ENCODE assay signal across 17 cellular contexts in genomic region chr12:29700761-29701481, GRCh38.
A peak's percentile ranks its signal among the peaks of the same experiment; 100 is the strongest.
DNase-seq lines count a peak whose midpoint lies in the region; ATAC-seq and TF ChIP-seq lines count a peak whose summit lies in the region.
"Had no signal": no experiment of that assay in that cellular context is flagged by ENCODE, and none has a peak within 500 bp of the region (broad histone marks: within the 10 kb centered on the region; RNA-seq: fewer than 3 reads in every experiment).

No MANE protein-coding gene starts in this region.

- H2AFZ ChIP-seq in mesenchymal stem cell (ENCODE audit: low read depth, low read length): no peak overlapping the region

- no peak overlapping the region for H3K27ac Mint-ChIP-seq in Caco-2 (ENCODE audit: unreplicated experiment)
- H3K27ac Mint-ChIP-seq in CD8-positive, alpha-beta T cell: no peak overlapping the region

- POLR2A ChIA-PET in Caco-2 (lab: Charles Lee): no interaction called here
- POLR2A ChIA-PET in CD8-positive, alpha-beta T cell (lab: Charles Lee): no interaction called here

- H2BK120ac ChIP-seq in mesenchymal stem cell (ENCODE audit: low read depth, low read length): no peak overlapping the region

- H3K9me3 ChIP-seq in left ventricle myocardium inferior (replicated peaks) (no peaks in the 10 kb centered on the region), heart right ventricle (no peaks in the 10 kb centered on the region), mesenchymal stem cell (ENCODE audit: control insufficient read depth, low read length) (no peaks in the 10 kb centered on the region), Caco-2 (no peaks in the 10 kb centered on the region)
- H3K9me3 ChIP-seq in CD8-positive, alpha-beta T cell (ENCODE audit: low read length): no peaks in the 10 kb centered on the region
- H3K9me3 ChIP-seq: Peyer's patch, SJSA1 had no signal

- H3K4me1 ChIP-seq in left ventricle myocardium inferior (peaks cover 17% of the 10 kb centered on the region), heart right ventricle (peaks cover 0 to 18% (median 5%) of the 10 kb centered on the region in 9 donors), mesenchymal stem cell (ENCODE audit: control insufficient read depth, insufficient read depth, low read depth, low read length) (peaks cover 3% of the 10 kb centered on the region), Caco-2 (no peaks in the 10 kb centered on the region)
- H3K4me1 ChIP-seq in CD8-positive, alpha-beta T cell (ENCODE audit: insufficient read depth, low read length): no peaks in the 10 kb centered on the region
- H3K4me1 ChIP-seq: Peyer's patch, SJSA1 had no signal

- no peak overlapping the region for H3K4me2 ChIP-seq in mesenchymal stem cell (ENCODE audit: low read length, poor library complexity, severe bottlenecking)

- intact Hi-C loops in left ventricle myocardium inferior (cut with micrococcal nuclease): no loop called here
- intact Hi-C loops in heart right ventricle (cut with DNase I): no loop called here
- intact Hi-C loops in Caco-2 (cut with micrococcal nuclease; ENCODE audit: unreplicated experiment): loop anchor here (10.0 kb wide), 1 partner anchor 146 kb away; no protein-coding TSS in a partner anchor
- intact Hi-C loops in CD8-positive, alpha-beta T cell (cut with DNase I, micrococcal nuclease): no loop called here

- no peak overlapping the region for H2BK15ac ChIP-seq in mesenchymal stem cell (ENCODE audit: low read depth, poor library complexity, severe bottlenecking)

- H3K9me3 Mint-ChIP-seq in Caco-2 (ENCODE audit: unreplicated experiment): no peaks in the 10 kb centered on the region
- no peaks in the 10 kb centered on the region for H3K9me3 Mint-ChIP-seq in CD8-positive, alpha-beta T cell

- no TSS peak for BruUV-seq in Caco-2 (replicated peaks; lab: Mats Ljungman, UMichigan)

- DNase-seq in left ventricle myocardium inferior (no peak), heart right ventricle (no peak), cardiac fibroblast (ENCODE audit: low read depth in 2 of 2) (peak; percentile 31 to 56), mesenchymal stem cell (no peak), NCI-H2081 treated with DMSO at 0.1 percent for 48 hours (lab: John Stamatoyannopoulos, UW) (no peak), SW480 (ENCODE audit: low spot score) (no peak), Caco-2 (no peak)
- DNase-seq in CD8-positive, alpha-beta T cell: no peak
- DNase-seq: CD8-positive, alpha-beta memory T cell; DMS79; NCI-H1436; NCI-H1930; NCI-H2171; NCI-H526 treated with DMSO at 0.1 percent for 48 hours; NK-92 treated with Interleukin-12 subunit alpha and Interleukin-12 subunit beta, amount 100 ng/mL, for 24 hours; Peyer's patch had no signal

- TF ChIP-seq CTCF in left ventricle myocardium inferior (IDR thresholded peaks at IDR 0.05; ENCODE audit: borderline replicate concordance) (no peak), heart right ventricle (IDR thresholded peaks at IDR 0.05) (no peak), cardiac fibroblast (IDR thresholded peaks at IDR 0.05; ENCODE audit: low read depth, low read length) (no peak), Caco-2 (IDR thresholded peaks at IDR 0.05; ENCODE audit: insufficient read depth in 1 of 2, low read depth in 1 of 2, low read length in 1 of 2, severe bottlenecking in 1 of 2, unreplicated experiment in 1 of 2) (no peak)
- TF ChIP-seq CTCF in CD8-positive, alpha-beta T cell (IDR thresholded peaks at IDR 0.05): no peak

- no peak overlapping the region for H2AK5ac ChIP-seq in mesenchymal stem cell (ENCODE audit: low read length, severe bottlenecking)

- H3K79me1 ChIP-seq in mesenchymal stem cell (replicated peaks; ENCODE audit: low read length, poor library complexity, severe bottlenecking): no peaks in the 10 kb centered on the region

- H3K18ac ChIP-seq in mesenchymal stem cell (ENCODE audit: low read depth in 1 of 2, low read length in 2 of 2): peak overlapping the region; percentile 3 to 54

- H3K14ac ChIP-seq in mesenchymal stem cell (ENCODE audit: low read length in 2 of 2): no peak overlapping the region

- H3K27ac ChIP-seq in left ventricle myocardium inferior (replicated peaks): peak overlapping the region; percentile 17
- no peak overlapping the region for H3K27ac ChIP-seq in heart right ventricle
- H3K27ac ChIP-seq in mesenchymal stem cell (ENCODE audit: low read length, poor library complexity, severe bottlenecking): no peak overlapping the region
- H3K27ac ChIP-seq in CD8-positive, alpha-beta T cell (ENCODE audit: low read depth, low read length): no peak overlapping the region
- H3K27ac ChIP-seq: Peyer's patch, SJSA1 had no signal

- H3K36me3 Mint-ChIP-seq in Caco-2 (ENCODE audit: insufficient read depth, unreplicated experiment): no peaks in the 10 kb centered on the region
- no peaks in the 10 kb centered on the region for H3K36me3 Mint-ChIP-seq in CD8-positive, alpha-beta T cell
- H3K36me3 Mint-ChIP-seq: CD8-positive, alpha-beta memory T cell had no signal

- H3K36me3 ChIP-seq in left ventricle myocardium inferior (no peaks in the 10 kb centered on the region), heart right ventricle (peaks cover 0 to 19% (median 0%) of the 10 kb centered on the region in 9 donors), mesenchymal stem cell (ENCODE audit: control insufficient read depth in 1 of 2, insufficient read depth in 2 of 2, low read depth in 1 of 2, low read length in 2 of 2) (peaks cover 0 to 14% of the 10 kb centered on the region in 2 experiments), Caco-2 (ENCODE audit: control insufficient read depth, insufficient read depth, low read length) (no peaks in the 10 kb centered on the region)
- no peaks in the 10 kb centered on the region for H3K36me3 ChIP-seq in CD8-positive, alpha-beta T cell (ENCODE audit: insufficient read depth, low read length)
- H3K36me3 ChIP-seq: Peyer's patch, SJSA1 had no signal

- no peak for ATAC-seq in heart right ventricle
- ATAC-seq in CD8-positive, alpha-beta T cell: no peak

- no peak overlapping the region for H4K91ac ChIP-seq in mesenchymal stem cell (ENCODE audit: low read length)

- CTCF ChIA-PET in Caco-2 (lab: Charles Lee): no interaction called here
- CTCF ChIA-PET in CD8-positive, alpha-beta T cell (lab: Charles Lee): no interaction called here

- no peak overlapping the region for H3K4me3 Mint-ChIP-seq in Caco-2 (ENCODE audit: unreplicated experiment)
- H3K4me3 Mint-ChIP-seq in CD8-positive, alpha-beta T cell: no peak overlapping the region
- H3K4me3 Mint-ChIP-seq: CD8-positive, alpha-beta memory T cell had no signal

- peaks cover 9% of the 10 kb centered on the region for H3K27me3 Mint-ChIP-seq in Caco-2 (ENCODE audit: insufficient read depth, unreplicated experiment)
- H3K27me3 Mint-ChIP-seq in CD8-positive, alpha-beta T cell (ENCODE audit: low read depth): no peaks in the 10 kb centered on the region

- H3K4me3 ChIP-seq in left ventricle myocardium inferior (no peak overlapping the region), heart right ventricle (no peak overlapping the region), cardiac fibroblast (replicated peaks in 1 of 2; ENCODE audit: low read depth in 2 of 2, low read length in 2 of 2) (no peak overlapping the region), mesenchymal stem cell (ENCODE audit: insufficient read depth in 1 of 2, low read depth in 1 of 2, low read length in 2 of 2) (no peak overlapping the region), Caco-2 (ENCODE audit: low read depth, low read length) (no peak overlapping the region)
- H3K4me3 ChIP-seq in CD8-positive, alpha-beta T cell (ENCODE audit: low read depth, low read length): no peak overlapping the region
- H3K4me3 ChIP-seq: Peyer's patch, SJSA1 had no signal

- no peak overlapping the region for H3K9ac ChIP-seq in mesenchymal stem cell (ENCODE audit: low read length)

- no peak overlapping the region for H2BK5ac ChIP-seq in mesenchymal stem cell (ENCODE audit: low read depth, low read length, poor library complexity, severe bottlenecking)

- no peaks in the 10 kb centered on the region for H3K4me1 Mint-ChIP-seq in Caco-2 (ENCODE audit: low read depth, unreplicated experiment)
- H3K4me1 Mint-ChIP-seq in CD8-positive, alpha-beta T cell (ENCODE audit: low read depth): no peaks in the 10 kb centered on the region
- H3K4me1 Mint-ChIP-seq: CD8-positive, alpha-beta memory T cell had no signal

- H4K8ac ChIP-seq in mesenchymal stem cell (ENCODE audit: low read length): no peak overlapping the region

- H3K27me3 ChIP-seq in left ventricle myocardium inferior (ENCODE audit: low read depth) (no peaks in the 10 kb centered on the region), heart right ventricle (no peaks in the 10 kb centered on the region), mesenchymal stem cell (ENCODE audit: control insufficient read depth in 1 of 2, insufficient read depth in 1 of 2, low read length in 2 of 2) (no peaks in the 10 kb centered on the region), Caco-2 (replicated peaks; ENCODE audit: control insufficient read depth, insufficient read depth, low read length) (no peaks in the 10 kb centered on the region)
- H3K27me3 ChIP-seq in CD8-positive, alpha-beta T cell (ENCODE audit: insufficient read depth, low read length): peaks cover 3% of the 10 kb centered on the region
- H3K27me3 ChIP-seq: Peyer's patch, SJSA1 had no signal

- H3K23ac ChIP-seq in mesenchymal stem cell (ENCODE audit: low read length in 2 of 2): no peak overlapping the region

- H3K4ac ChIP-seq in mesenchymal stem cell (ENCODE audit: low read depth in 1 of 2, low read length in 2 of 2): no peak overlapping the region

- WGBS in heart right ventricle, 2 donors: 63 to 77% methylated on average over 6 of the region's 6 CpGs
- 73% methylated on average over 6 of the region's 6 CpGs for WGBS in mesenchymal stem cell

- H2BK12ac ChIP-seq in mesenchymal stem cell (ENCODE audit: low read length in 2 of 2): no peak overlapping the region

Comparison
In these comparisons a context has a peak if more than half of its experiments do, and no peak if none do; other contexts are left out.
1. DNase-seq: peak in cardiac fibroblast (2 of 2); none in left ventricle myocardium inferior (single experiment), heart right ventricle (0 of 2), mesenchymal stem cell (single experiment), NCI-H2081 treated with DMSO at 0.1 percent for 48 hours (single experiment), SW480 (single experiment), Caco-2 (0 of 2) and CD8-positive, alpha-beta T cell (0 of 7).